ENCODE assay signal across 1 cellular context in the genomic region with DNA sequence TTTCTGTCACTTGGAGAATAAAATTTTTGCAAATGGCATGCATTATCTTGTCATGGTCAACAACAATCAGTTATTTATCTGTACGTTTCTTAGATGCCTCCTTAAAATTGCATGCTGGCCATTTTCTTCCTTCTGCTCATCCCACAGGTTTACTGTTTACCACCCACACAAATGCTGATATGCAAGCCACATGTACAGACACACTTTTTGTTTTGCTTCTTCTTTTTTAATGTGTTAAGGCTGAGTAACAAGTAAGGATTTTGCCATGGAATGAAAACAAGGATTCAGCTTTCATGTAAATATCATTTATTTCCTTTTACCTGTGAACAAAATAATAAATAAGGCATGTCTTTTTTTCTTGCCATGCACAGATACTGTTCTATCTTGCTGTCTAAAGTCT.
TF ChIP-seq lines count a peak whose summit lies in the region.

No MANE protein-coding gene starts in this region.

TF ChIP-seq in K562, 482 proteins besides CTCF, POLR2A, EP300 and RAD21:
- TF ChIP-seq NR1H2 (CRISPR knock-in tag; IDR thresholded peaks at IDR 0.05) (no peak), TFAM (CRISPR knock-in tag; conservative IDR thresholded peaks at IDR 0.05) (no peak), EGR1 (conservative IDR thresholded peaks at IDR 0.05) (peak; percentile 62), RBM34 (IDR thresholded peaks at IDR 0.05; ENCODE audit: borderline replicate concordance, insufficient read depth, low read length) (no peak)
- TF ChIP-seq, protein P1, sequence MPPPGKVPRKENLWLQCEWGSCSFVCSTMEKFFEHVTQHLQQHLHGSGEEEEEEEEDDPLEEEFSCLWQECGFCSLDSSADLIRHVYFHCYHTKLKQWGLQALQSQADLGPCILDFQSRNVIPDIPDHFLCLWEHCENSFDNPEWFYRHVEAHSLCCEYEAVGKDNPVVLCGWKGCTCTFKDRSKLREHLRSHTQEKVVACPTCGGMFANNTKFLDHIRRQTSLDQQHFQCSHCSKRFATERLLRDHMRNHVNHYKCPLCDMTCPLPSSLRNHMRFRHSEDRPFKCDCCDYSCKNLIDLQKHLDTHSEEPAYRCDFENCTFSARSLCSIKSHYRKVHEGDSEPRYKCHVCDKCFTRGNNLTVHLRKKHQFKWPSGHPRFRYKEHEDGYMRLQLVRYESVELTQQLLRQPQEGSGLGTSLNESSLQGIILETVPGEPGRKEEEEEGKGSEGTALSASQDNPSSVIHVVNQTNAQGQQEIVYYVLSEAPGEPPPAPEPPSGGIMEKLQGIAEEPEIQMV (tag; conservative IDR thresholded peaks at IDR 0.05; ENCODE audit: low read depth) = no peak
TF ChIP-seq in K562: peak in this region for 1.
